In the genomic region with DNA sequence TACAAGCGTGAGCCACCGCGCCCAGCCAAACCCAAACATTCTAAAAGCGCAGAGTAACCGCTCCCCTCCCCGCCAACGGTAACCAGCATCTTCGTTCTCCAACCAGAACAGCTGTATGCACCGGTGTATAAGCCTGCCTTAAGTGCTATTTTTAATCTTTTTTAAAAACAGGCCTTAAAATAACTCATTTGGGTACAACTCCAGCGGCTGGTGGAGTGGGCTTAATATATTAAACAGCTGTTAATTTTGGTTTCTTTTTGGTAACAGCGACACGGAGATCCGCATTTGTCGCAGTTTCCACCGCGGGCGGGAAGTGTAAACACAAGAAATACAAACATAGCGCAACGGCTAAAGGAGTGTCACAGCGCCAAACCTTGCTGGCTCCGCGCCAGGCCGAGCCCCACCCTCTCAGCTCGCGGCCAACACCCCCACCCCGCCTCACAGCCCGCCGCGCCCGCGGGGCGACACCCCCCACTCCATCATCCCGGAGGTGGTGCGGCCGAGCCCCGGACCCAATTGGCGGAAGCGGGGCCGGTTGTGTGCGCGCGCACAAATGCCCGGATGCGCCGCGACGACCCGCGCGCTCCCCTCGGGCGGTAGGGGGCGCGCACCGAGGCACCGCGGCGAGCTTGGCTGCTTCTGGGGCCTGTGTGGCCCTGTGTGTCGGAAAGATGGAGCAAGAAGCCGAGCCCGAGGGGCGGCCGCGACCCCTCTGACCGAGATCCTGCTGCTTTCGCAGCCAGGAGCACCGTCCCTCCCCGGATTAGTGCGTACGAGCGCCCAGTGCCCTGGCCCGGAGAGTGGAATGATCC, we compare ENCODE assay signal across 8 cellular contexts. TPM values are rescaled to one million over a fixed set of nuclear protein-coding genes. Genes with fewer than 3 reads are reported as not detected.
DNase-seq lines count a peak whose midpoint lies in the region; ATAC-seq and TF ChIP-seq lines count a peak whose summit lies in the region.

A gene (plus strand): TSS at position 602 of the 812 bp plus-strand sequence. CDS start 301 bp downstream, outside the sequence.

- peak within 1 kb of the TSS; percentile 96 for H3K4me3 ChIP-seq in epithelial cell of esophagus (ENCODE audit: low read length)

- peak; percentile 69 for ATAC-seq in GM21619 (IDR thresholded peaks at IDR 0.05; ENCODE audit: unreplicated experiment)

- peak; percentile 31; the same call in 1 of the 2 replicates for TF ChIP-seq EP300 in Ishikawa (IDR thresholded peaks at IDR 0.05; ENCODE audit: borderline replicate concordance)

- DNase-seq in DMS79 (lab: John Stamatoyannopoulos, UW), result peak; percentile 73
- DNase-seq in OCI-M1 (lab: John Stamatoyannopoulos, UW), result peak; percentile 96
- DNase-seq in activated T-cell treated with anti-CD3 and anti-CD28 coated beads for 24 hours (ENCODE audit: low read depth), result peak; percentile 91
- DNase-seq in epithelial cell of esophagus (ENCODE audit: low read depth), result peak; percentile 87
- peak; percentile 95 for DNase-seq in mucosa of gallbladder (ENCODE audit: low spot score)
- peak; percentile 81 to 91 for DNase-seq in stimulated activated CD8-positive, alpha-beta memory T cell treated with anti-CD3 and anti-CD28 coated beads, Interleukin-4, amount 100 ng/mL, for 4 hours (ENCODE audit: low read depth in 2 of 2, low spot score in 1 of 2)

- TF ChIP-seq RAD21 in Ishikawa (IDR thresholded peaks at IDR 0.05; ENCODE audit: low read depth), result no peak; the same call in 1 of the 2 replicates

- TF ChIP-seq CTCF in epithelial cell of esophagus (IDR thresholded peaks at IDR 0.05; ENCODE audit: insufficient read depth, low read depth, low read length, missing control alignments), result peak; percentile 36

TF ChIP-seq in Ishikawa, 13 proteins besides CTCF, POLR2A, EP300 and RAD21:
- TF ChIP-seq EGR1 (IDR thresholded peaks at IDR 0.05) (no peak), CREB1 (IDR thresholded peaks at IDR 0.05; ENCODE audit: low read depth) (no peak), FOXM1 (IDR thresholded peaks at IDR 0.05; ENCODE audit: borderline replicate concordance, low read depth) (0 out of 2 replicates have a peak, but pooled peaks have one; percentile 63), TCF12 (IDR thresholded peaks at IDR 0.05; ENCODE audit: low read depth) (peak; percentile 85), TEAD4 (IDR thresholded peaks at IDR 0.05) (no peak; the same call in 1 of the 2 replicates), TAF1 (IDR thresholded peaks at IDR 0.05; ENCODE audit: low read depth) (peak; percentile 84), CEBPB (IDR thresholded peaks at IDR 0.05) (no peak), NFIC (IDR thresholded peaks at IDR 0.05) (peak; percentile 98), YY1 (IDR thresholded peaks at IDR 0.05; ENCODE audit: low read depth) (peak; percentile 65), ZBTB7A (IDR thresholded peaks at IDR 0.05; ENCODE audit: low read depth) (peak; percentile 99; the same call in 1 of the 2 replicates)
- TF ChIP-seq, protein P1, sequence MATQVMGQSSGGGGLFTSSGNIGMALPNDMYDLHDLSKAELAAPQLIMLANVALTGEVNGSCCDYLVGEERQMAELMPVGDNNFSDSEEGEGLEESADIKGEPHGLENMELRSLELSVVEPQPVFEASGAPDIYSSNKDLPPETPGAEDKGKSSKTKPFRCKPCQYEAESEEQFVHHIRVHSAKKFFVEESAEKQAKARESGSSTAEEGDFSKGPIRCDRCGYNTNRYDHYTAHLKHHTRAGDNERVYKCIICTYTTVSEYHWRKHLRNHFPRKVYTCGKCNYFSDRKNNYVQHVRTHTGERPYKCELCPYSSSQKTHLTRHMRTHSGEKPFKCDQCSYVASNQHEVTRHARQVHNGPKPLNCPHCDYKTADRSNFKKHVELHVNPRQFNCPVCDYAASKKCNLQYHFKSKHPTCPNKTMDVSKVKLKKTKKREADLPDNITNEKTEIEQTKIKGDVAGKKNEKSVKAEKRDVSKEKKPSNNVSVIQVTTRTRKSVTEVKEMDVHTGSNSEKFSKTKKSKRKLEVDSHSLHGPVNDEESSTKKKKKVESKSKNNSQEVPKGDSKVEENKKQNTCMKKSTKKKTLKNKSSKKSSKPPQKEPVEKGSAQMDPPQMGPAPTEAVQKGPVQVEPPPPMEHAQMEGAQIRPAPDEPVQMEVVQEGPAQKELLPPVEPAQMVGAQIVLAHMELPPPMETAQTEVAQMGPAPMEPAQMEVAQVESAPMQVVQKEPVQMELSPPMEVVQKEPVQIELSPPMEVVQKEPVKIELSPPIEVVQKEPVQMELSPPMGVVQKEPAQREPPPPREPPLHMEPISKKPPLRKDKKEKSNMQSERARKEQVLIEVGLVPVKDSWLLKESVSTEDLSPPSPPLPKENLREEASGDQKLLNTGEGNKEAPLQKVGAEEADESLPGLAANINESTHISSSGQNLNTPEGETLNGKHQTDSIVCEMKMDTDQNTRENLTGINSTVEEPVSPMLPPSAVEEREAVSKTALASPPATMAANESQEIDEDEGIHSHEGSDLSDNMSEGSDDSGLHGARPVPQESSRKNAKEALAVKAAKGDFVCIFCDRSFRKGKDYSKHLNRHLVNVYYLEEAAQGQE (IDR thresholded peaks at IDR 0.05; ENCODE audit: low read depth), result no peak
- TF ChIP-seq, protein P2, sequence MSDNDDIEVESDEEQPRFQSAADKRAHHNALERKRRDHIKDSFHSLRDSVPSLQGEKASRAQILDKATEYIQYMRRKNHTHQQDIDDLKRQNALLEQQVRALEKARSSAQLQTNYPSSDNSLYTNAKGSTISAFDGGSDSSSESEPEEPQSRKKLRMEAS (IDR thresholded peaks at IDR 0.05), result peak; percentile 67; the same call in 1 of the 2 replicates
- TF ChIP-seq, protein P3, sequence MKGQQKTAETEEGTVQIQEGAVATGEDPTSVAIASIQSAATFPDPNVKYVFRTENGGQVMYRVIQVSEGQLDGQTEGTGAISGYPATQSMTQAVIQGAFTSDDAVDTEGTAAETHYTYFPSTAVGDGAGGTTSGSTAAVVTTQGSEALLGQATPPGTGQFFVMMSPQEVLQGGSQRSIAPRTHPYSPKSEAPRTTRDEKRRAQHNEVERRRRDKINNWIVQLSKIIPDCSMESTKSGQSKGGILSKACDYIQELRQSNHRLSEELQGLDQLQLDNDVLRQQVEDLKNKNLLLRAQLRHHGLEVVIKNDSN (IDR thresholded peaks at IDR 0.05), result peak; percentile 6; the same call in 1 of the 2 replicates

RNA-seq across cellular contexts. Expression of the gene that starts here (rescaled TPM):
- total RNA-seq in mucosa of gallbladder, result 73.2 TPM

Comparison
In these comparisons a context has a peak if more than half of its experiments do, and no peak if none do; other contexts are left out.
1. Peak in every context shown above with its lines: DNase-seq, ATAC-seq and H3K4me3 ChIP-seq.